In the genomic region with DNA sequence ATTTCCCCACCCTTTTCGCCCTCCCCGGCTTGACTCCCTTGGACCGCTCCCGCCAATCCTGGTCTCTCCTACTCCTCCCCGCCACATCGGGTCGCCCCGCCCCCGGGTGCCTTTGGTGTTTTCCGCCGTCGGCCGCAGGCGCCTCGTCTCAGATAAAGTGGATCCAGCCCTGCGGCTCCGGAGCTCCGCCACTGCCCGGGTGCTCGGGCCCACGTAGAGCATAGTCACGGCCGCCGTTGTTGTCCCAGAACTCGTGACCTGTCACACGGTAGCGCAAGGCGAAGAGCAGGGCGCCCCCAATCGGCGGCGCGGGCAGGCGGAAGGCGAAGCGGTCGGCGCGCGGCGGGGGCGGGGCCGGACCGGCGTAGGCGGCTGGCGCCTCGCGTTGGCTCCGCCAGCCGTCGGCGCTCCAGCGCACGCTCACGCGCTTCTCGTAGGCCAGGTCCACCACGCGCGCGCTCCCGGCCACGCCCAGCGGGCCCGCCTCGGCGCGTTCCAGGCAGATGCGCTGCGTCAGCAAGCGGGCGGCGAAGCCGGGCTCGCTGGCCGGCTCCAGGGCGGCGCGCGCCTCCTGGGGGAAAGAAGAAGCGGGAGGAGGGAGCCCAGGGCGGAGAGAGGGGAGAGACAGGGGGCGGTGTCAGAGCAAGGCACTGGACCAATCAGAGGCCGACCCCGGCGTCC, we compare ENCODE assay signal across 8 cellular contexts. TPM values are rescaled to one million over a fixed set of nuclear protein-coding genes. Genes with fewer than 3 reads are reported as not detected.
DNase-seq lines count a peak whose midpoint lies in the region; ATAC-seq, FAIRE-seq and TF ChIP-seq lines count a peak whose summit lies in the region.

No MANE protein-coding gene starts in this region.

- H3K4me3 Mint-ChIP-seq in Calu3 (ENCODE audit: low read depth, unreplicated experiment): peak overlapping the region; percentile 89
- peak overlapping the region; percentile 74 for H3K4me3 Mint-ChIP-seq in endodermal cell

- peak overlapping the region; percentile 94 for H3K27ac ChIP-seq in endodermal cell (ENCODE audit: low read depth, low read length)

- H3K36me3 ChIP-seq in endodermal cell (ENCODE audit: control insufficient read depth, insufficient read depth, low read length): peaks cover 6% of the 10 kb centered on the region

- no TSS peak for BruUV-seq in Calu3 (replicated peaks; lab: Mats Ljungman, UMichigan)

- peak overlapping the region; percentile 58 for H3K9ac ChIP-seq in endodermal cell (ENCODE audit: extremely low read depth, low read length, poor library complexity, severe bottlenecking)

- peak; percentile 79 for ATAC-seq in GM21381 (IDR thresholded peaks at IDR 0.05; ENCODE audit: unreplicated experiment)

- no peaks in the 10 kb centered on the region for H3K9me3 ChIP-seq in endodermal cell (ENCODE audit: control insufficient read depth, low read length)

- H3K27me3 Mint-ChIP-seq in Calu3 (ENCODE audit: unreplicated experiment) (no peaks in the 10 kb centered on the region), endodermal cell (ENCODE audit: insufficient read depth) (peaks cover 34% of the 10 kb centered on the region)

- no peaks in the 10 kb centered on the region for H3K9me3 Mint-ChIP-seq in Calu3 (ENCODE audit: low read depth, unreplicated experiment)
- no peaks in the 10 kb centered on the region for H3K9me3 Mint-ChIP-seq in endodermal cell

- peaks cover 5% of the 10 kb centered on the region for H3K27me3 ChIP-seq in endodermal cell (ENCODE audit: control insufficient read depth, insufficient read depth, low read length, poor library complexity, severe bottlenecking)

- H3K36me3 Mint-ChIP-seq in Calu3 (ENCODE audit: insufficient read depth, unreplicated experiment): peaks cover 42% of the 10 kb centered on the region
- H3K36me3 Mint-ChIP-seq in endodermal cell (ENCODE audit: low read depth): peaks cover 3% of the 10 kb centered on the region

- peak; percentile 98 for DNase-seq in Calu3
- DNase-seq in HTR-8/SVneo (ENCODE audit: insufficient read length, low spot score): peak; percentile 90
- peak; percentile 96 to 100 for DNase-seq in NOMO-1 (lab: John Stamatoyannopoulos, UW; ENCODE audit: unreplicated experiment in 2 of 2)
- DNase-seq in activated CD8-positive, alpha-beta memory T cell treated with anti-CD3 and anti-CD28 coated beads, Interleukin-2, amount 50 U/mL, for 1 hour (ENCODE audit: extremely low read depth): peak; percentile 74
- DNase-seq in endodermal cell: peak; percentile 99
- peak; percentile 97 for DNase-seq in midbrain (lab: John Stamatoyannopoulos, UW)
- peak; percentile 99 for DNase-seq in stimulated activated CD8-positive, alpha-beta memory T cell treated with anti-CD3 and anti-CD28 coated beads, Interleukin-15, amount 100 ng/mL, for 48 hours (ENCODE audit: low read depth in 2 of 2)

- H3K27ac Mint-ChIP-seq in Calu3 (ENCODE audit: unreplicated experiment) (peak overlapping the region; percentile 64), endodermal cell (peak overlapping the region; percentile 96)

- peak; percentile 44 for FAIRE-seq in HTR-8/SVneo (lab: Jason Lieb, UNC)

- H3K4me1 ChIP-seq in endodermal cell (ENCODE audit: control insufficient read depth, insufficient read depth, low read length): no peaks in the 10 kb centered on the region

- H3K4me1 Mint-ChIP-seq in Calu3 (ENCODE audit: low read depth, unreplicated experiment) (peaks cover 25% of the 10 kb centered on the region), endodermal cell (peaks cover 11% of the 10 kb centered on the region)

- 0% methylated on average over 9 to 87 of the region's 87 CpGs for WGBS in endodermal cell (ENCODE audit: insufficient coverage in 1 of 2, insufficient read length in 1 of 2), 2 experiments

- H3K4me3 ChIP-seq in endodermal cell (ENCODE audit: low read length): peak overlapping the region; percentile 81

- CTCF ChIA-PET in Calu3 (lab: Charles Lee): interaction anchor here (1.0 to 2.7 kb wide), 7 partner anchors 11 to 240 kb away, joined by 3 to 8 read pairs (median 5); a partner anchor contains a TSS

- TF ChIP-seq CTCF in Calu3 (IDR thresholded peaks at IDR 0.05; ENCODE audit: unreplicated experiment) (peak; percentile 59), endodermal cell (conservative IDR thresholded peaks at IDR 0.05) (peak; percentile 94)

- intact Hi-C loops in Calu3 (cut with micrococcal nuclease; ENCODE audit: unreplicated experiment): no loop called here

RNA-seq across cellular contexts. Expression of a gene that starts 1.2 kb away (rescaled TPM):
- total RNA-seq in Calu3 (2022): 12.8 and 16.2 TPM in 2 replicates
- total RNA-seq in endodermal cell: 1 to 10 TPM; 5.7 to 6.5 TPM
- 9.8 TPM for polyA plus RNA-seq in endodermal cell (2013, experiment 1 of 2)
- polyA plus RNA-seq in endodermal cell (2013, experiment 2 of 2): 9.6 TPM

RNA-seq across cellular contexts. Expression of a gene that starts 5.2 kb away (rescaled TPM):
- total RNA-seq in Calu3 (2022): 19.0 and 21.3 TPM in 2 replicates
- 10 to 100 TPM; 21.9 to 29.5 TPM for total RNA-seq in endodermal cell
- polyA plus RNA-seq in endodermal cell (2013, experiment 1 of 2): 20.2 TPM
- 15.5 TPM for polyA plus RNA-seq in endodermal cell (2013, experiment 2 of 2)

RNA-seq across cellular contexts. Expression of a gene that starts 15.5 kb away (rescaled TPM):
- total RNA-seq in Calu3 (2022) (19.3 and 22.6 TPM in 2 replicates), endodermal cell (10 to 100 TPM; 23.8 to 32.0 TPM)
- 16.6 TPM for polyA plus RNA-seq in endodermal cell (2013, experiment 1 of 2)
- polyA plus RNA-seq in endodermal cell (2013, experiment 2 of 2): 15.4 TPM

RNA-seq across cellular contexts. Expression of a gene that starts 19.8 kb away (rescaled TPM):
- total RNA-seq in Calu3 (2022): 173 and 181 TPM in 2 replicates
- 100 to 1,000 TPM; 293 TPM for total RNA-seq in endodermal cell
- 295 TPM for polyA plus RNA-seq in endodermal cell (2013, experiment 1 of 2)
- polyA plus RNA-seq in endodermal cell (2013, experiment 2 of 2): 251 TPM

RNA-seq across cellular contexts. Expression of a gene that starts 51.3 kb away (rescaled TPM):
- total RNA-seq in Calu3 (2022) (0.39 and 0.61 TPM in 2 replicates), endodermal cell (10 to 100 TPM; 49.9 to 89.0 TPM)
- polyA plus RNA-seq in endodermal cell (2013, experiment 1 of 2): 90.3 TPM
- polyA plus RNA-seq in endodermal cell (2013, experiment 2 of 2): 82.1 TPM

Comparison
In these comparisons a context has a peak if more than half of its experiments do, and no peak if none do; other contexts are left out.
1. Peak in every context shown above with its lines: DNase-seq, ATAC-seq, H3K4me3 ChIP-seq and H3K27ac ChIP-seq.